ENCODE assay signal across 9 cellular contexts in genomic region chr2:219452361-219453317, GRCh38. TPM values are rescaled to one million over a fixed set of nuclear protein-coding genes. Genes with fewer than 3 reads are reported as not detected.
DNase-seq lines count a peak whose midpoint lies in the region; ATAC-seq and TF ChIP-seq lines count a peak whose summit lies in the region.
"Had no signal": no experiment of that assay in that cellular context is flagged by ENCODE, and none has a peak within 500 bp of the region (broad histone marks: within the 10 kb centered on the region; RNA-seq: fewer than 3 reads in every experiment).

No MANE protein-coding gene starts in this region.

- peak overlapping the region; percentile 19; the same call in 1 of the 2 replicates for H2AFZ ChIP-seq in GM23248

- H3K9ac ChIP-seq in GM23248, result peak overlapping the region; percentile 62
- peak overlapping the region; percentile 86 for H3K9ac ChIP-seq in adipocyte (ENCODE audit: low read length)
- H3K9ac ChIP-seq in skeletal muscle tissue (ENCODE audit: low read depth in 1 of 3, low read length in 3 of 3), result peak overlapping the region; percentile 41 to 78 (median 45)

- no peak overlapping the region for H3K4me3 Mint-ChIP-seq in activated CD8-positive, alpha-beta memory T cell treated with anti-CD3 and anti-CD28 coated beads, Interleukin-2, amount 10 ng/mL, durations not matched to agents 7 days and 5 days

- no peaks in the 10 kb centered on the region for H3K9me2 ChIP-seq in GM23248 (ENCODE audit: insufficient read depth)

- in situ Hi-C loops in GM23248 (cut with MboI), result no loop called here

- peaks cover 18% of the 10 kb centered on the region for H3F3A ChIP-seq in GM23248 (ENCODE audit: insufficient read depth)

- H3K27me3 Mint-ChIP-seq in activated CD8-positive, alpha-beta memory T cell treated with anti-CD3 and anti-CD28 coated beads, Interleukin-2, amount 10 ng/mL, durations not matched to agents 7 days and 5 days, result peaks cover 40% of the 10 kb centered on the region

- peak overlapping the region; percentile 61 for H3K4me2 ChIP-seq in GM23248 (ENCODE audit: unreplicated experiment)

- no peak overlapping the region for H3K27ac Mint-ChIP-seq in activated CD8-positive, alpha-beta memory T cell treated with anti-CD3 and anti-CD28 coated beads, Interleukin-2, amount 10 ng/mL, durations not matched to agents 7 days and 5 days

- CTCF ChIA-PET in activated CD8-positive, alpha-beta memory T cell treated with anti-CD3 and anti-CD28 coated beads, Interleukin-2, amount 10 ng/mL, durations not matched to agents 7 days and 5 days (lab: Charles Lee), result interaction anchor here (0.9 to 1.0 kb wide), 2 partner anchors 50 to 66 kb away, joined by 3 read pairs; no protein-coding TSS in a partner anchor

- intact Hi-C loops in heart right ventricle (cut with DNase I), result loop anchor here in 2 of 10 donors (2.0 to 10.0 kb wide), 3 partner anchors 18 to 50 kb away; partner anchors contain the start of gene SPEG (in 1 of the 2)

- no peaks in the 10 kb centered on the region for H3K79me2 ChIP-seq in GM23248 (ENCODE audit: insufficient read depth)

- H3K9me3 ChIP-seq in GM23248 (ENCODE audit: low read depth) (no peaks in the 10 kb centered on the region), adipocyte (ENCODE audit: control insufficient read depth, low read length) (no peaks in the 10 kb centered on the region), heart right ventricle (no peaks in the 10 kb centered on the region), skeletal muscle tissue (ENCODE audit: control insufficient read depth in 3 of 3, low read length in 3 of 3) (no peaks in the 10 kb centered on the region)

- 52 to 53% methylated on average over 23 of the region's 23 CpGs for WGBS in GM23248 (ENCODE audit: low coverage in 1 of 2, low lambda C conversion rate in 2 of 2, missing lambda C conversion rate in 2 of 2), 2 experiments
- WGBS in heart right ventricle, 2 donors, result 52 to 55% methylated on average over 23 of the region's 23 CpGs

- peak overlapping the region; percentile 28 for H3K4me3 ChIP-seq in GM23248
- H3K4me3 ChIP-seq in adipocyte (ENCODE audit: low read length), result peak overlapping the region; percentile 66
- H3K4me3 ChIP-seq in heart right ventricle, result no peak overlapping the region
- H3K4me3 ChIP-seq in skeletal muscle tissue (ENCODE audit: low read length in 3 of 3), result peak overlapping the region in 1 of 3 donors; percentile 52

- H3K36me3 ChIP-seq in GM23248 (ENCODE audit: low read depth) (0 out of 2 replicates have a peak, but pooled peaks cover 4% of the 10 kb centered on the region), adipocyte (ENCODE audit: control insufficient read depth, insufficient read depth, low read length, severe bottlenecking) (no peaks in the 10 kb centered on the region), heart right ventricle (peaks cover 0 to 26% (median 0%) of the 10 kb centered on the region in 9 donors), skeletal muscle tissue (ENCODE audit: control insufficient read depth in 3 of 3, insufficient read depth in 3 of 3, low read length in 3 of 3) (peaks cover 25 to 32% (median 28%) of the 10 kb centered on the region in 3 donors)

- H3K4me1 ChIP-seq in GM23248 (ENCODE audit: insufficient read depth) (peaks cover 40% of the 10 kb centered on the region), adipocyte (ENCODE audit: control insufficient read depth, insufficient read depth, low read length) (peaks cover 28% of the 10 kb centered on the region), heart right ventricle (peaks cover 14 to 52% (median 33%) of the 10 kb centered on the region in 9 donors), skeletal muscle tissue (ENCODE audit: control insufficient read depth in 3 of 3, insufficient read depth in 3 of 3, low read length in 3 of 3) (peaks cover 56 to 81% (median 73%) of the 10 kb centered on the region in 3 donors)

- DNase-seq in GM23248 (peak; percentile 97), adipocyte (ENCODE audit: low read depth) (peak; percentile 96), heart right ventricle (peak; percentile 52 to 64), SIG-M5 (lab: John Stamatoyannopoulos, UW) (no peak), AML-193 (lab: John Stamatoyannopoulos, UW) (no peak)
- DNase-seq in activated CD4-positive, alpha-beta T cell treated with anti-CD3 and anti-CD28 coated beads for 1 hour, result no peak
- DNase-seq in activated CD8-positive, alpha-beta memory T cell treated with anti-CD3 and anti-CD28 coated beads, Interleukin-2, amount 10 ng/mL, durations not matched to agents 7 days and 5 days, result no peak

- H3K4me1 Mint-ChIP-seq in activated CD8-positive, alpha-beta memory T cell treated with anti-CD3 and anti-CD28 coated beads, Interleukin-2, amount 10 ng/mL, durations not matched to agents 7 days and 5 days, result peaks cover 13% of the 10 kb centered on the region

- TF ChIP-seq CTCF in heart right ventricle (IDR thresholded peaks at IDR 0.05), result no peak

- H3K27me3 ChIP-seq in GM23248 (replicated peaks; ENCODE audit: insufficient read depth) (no peaks in the 10 kb centered on the region), adipocyte (replicated peaks; ENCODE audit: control insufficient read depth, insufficient read depth, low read length) (no peaks in the 10 kb centered on the region), heart right ventricle (peaks cover 0 to 30% (median 17%) of the 10 kb centered on the region in 7 donors), skeletal muscle tissue (ENCODE audit: control insufficient read depth in 3 of 3, insufficient read depth in 3 of 3, low read length in 3 of 3) (peaks cover 0 to 2% (median 0%) of the 10 kb centered on the region in 3 donors)

- H3K27ac ChIP-seq in GM23248 (peak overlapping the region; percentile 86), heart right ventricle (peak overlapping the region; percentile 70 to 97 (median 85)), skeletal muscle tissue (ENCODE audit: low read depth, low read length) (peak overlapping the region; percentile 79)

- peak; percentile 64 to 88 (median 74) for ATAC-seq in heart right ventricle
- ATAC-seq in activated CD8-positive, alpha-beta memory T cell treated with anti-CD3 and anti-CD28 coated beads, Interleukin-2, amount 10 ng/mL, durations not matched to agents 7 days and 5 days, result no peak

- no peaks in the 10 kb centered on the region for H3K9me3 Mint-ChIP-seq in activated CD8-positive, alpha-beta memory T cell treated with anti-CD3 and anti-CD28 coated beads, Interleukin-2, amount 10 ng/mL, durations not matched to agents 7 days and 5 days (ENCODE audit: low read depth)

- H3K36me3 Mint-ChIP-seq in activated CD8-positive, alpha-beta memory T cell treated with anti-CD3 and anti-CD28 coated beads, Interleukin-2, amount 10 ng/mL, durations not matched to agents 7 days and 5 days, result no peaks in the 10 kb centered on the region

- H4K20me1 ChIP-seq in GM23248 (ENCODE audit: insufficient read depth), result no peaks in the 10 kb centered on the region

RNA-seq across cellular contexts. Expression of gene SPEG, which starts 18.0 kb away (rescaled TPM):
- 26.5 and 32.1 TPM in 2 replicates for total RNA-seq in GM23248 (2014; rRNA removed; shearing (Covaris generic))
- polyA plus RNA-seq in GM23248 (2016; fragmentation: Nextera tagmentation; extraction: Ambion mirVana) (6.8 and 9.4 TPM in 2 replicates), heart right ventricle (100 to 1,000 TPM in 1 of 2 donors, 10 to 100 TPM in 1; 62.9 to 130 TPM)
- total RNA-seq in heart right ventricle (100 to 1,000 TPM in 9 of 10 donors, 10 to 100 TPM in 1; 97.2 to 151 (median 120) TPM), skeletal muscle tissue (95.5 TPM)
- 1 to 10 TPM in 1 of 2 experiments, under 1 TPM in 1; 0.52 to 1.3 TPM for total RNA-seq in activated CD8-positive, alpha-beta memory T cell treated with anti-CD3 and anti-CD28 coated beads, Interleukin-2, amount 10 ng/mL, durations not matched to agents 7 days and 5 days

RNA-seq across cellular contexts. Expression of gene DES, which starts 34.5 kb away (rescaled TPM):
- total RNA-seq in GM23248 (2014; rRNA removed; shearing (Covaris generic)), result 0.51 and 2.7 TPM in 2 replicates
- polyA plus RNA-seq in GM23248 (2016; fragmentation: Nextera tagmentation; extraction: Ambion mirVana), result 0.75 and 1.1 TPM in 2 replicates
- over 10,000 TPM; 12,560 to 18,019 (median 15,816) TPM for total RNA-seq in heart right ventricle
- polyA plus RNA-seq in heart right ventricle, result over 10,000 TPM; 13,697 to 18,010 TPM
- total RNA-seq in skeletal muscle tissue, result 3,588 TPM
- not detected for total RNA-seq in activated CD8-positive, alpha-beta memory T cell treated with anti-CD3 and anti-CD28 coated beads, Interleukin-2, amount 10 ng/mL, durations not matched to agents 7 days and 5 days
- total RNA-seq: glomerular endothelial cell had no signal

RNA-seq across cellular contexts. Expression of gene GMPPA, which starts 46.1 kb away (rescaled TPM):
- 60.6 and 72.2 TPM in 2 replicates for total RNA-seq in GM23248 (2014; rRNA removed; shearing (Covaris generic))
- polyA plus RNA-seq in GM23248 (2016; fragmentation: Nextera tagmentation; extraction: Ambion mirVana), result 64.4 and 65.6 TPM in 2 replicates
- 10 to 100 TPM; 15.8 to 29.4 (median 21.0) TPM for total RNA-seq in heart right ventricle
- 10 to 100 TPM; 28.2 to 48.6 TPM for polyA plus RNA-seq in heart right ventricle
- total RNA-seq in skeletal muscle tissue, result 27.7 TPM
- total RNA-seq in activated CD8-positive, alpha-beta memory T cell treated with anti-CD3 and anti-CD28 coated beads, Interleukin-2, amount 10 ng/mL, durations not matched to agents 7 days and 5 days, result 10 to 100 TPM; 36.5 to 42.6 TPM

Comparison
In these comparisons a context has a peak if more than half of its experiments do, and no peak if none do; other contexts are left out.
1. DNase-seq: peak in GM23248 (single experiment), adipocyte (single experiment) and heart right ventricle (2 of 2); none in activated CD4-positive, alpha-beta T cell treated with anti-CD3 and anti-CD28 coated beads for 1 hour (single experiment), SIG-M5 (single experiment), activated CD8-positive, alpha-beta memory T cell treated with anti-CD3 and anti-CD28 coated beads, Interleukin-2, amount 10 ng/mL, durations not matched to agents 7 days and 5 days (single experiment) and AML-193 (0 of 2).
2. H3K4me3 ChIP-seq: peak in GM23248 (single experiment) and adipocyte (single experiment); none in heart right ventricle (0 of 10).
3. RNA of gene SPEG, which starts 18.0 kb away (total RNA-seq): 97.2 to 151 TPM in heart right ventricle, 95.5 TPM in skeletal muscle tissue (single experiment) and 26.5 to 32.1 TPM in GM23248; 0.52 to 1.3 TPM in activated CD8-positive, alpha-beta memory T cell treated with anti-CD3 and anti-CD28 coated beads, Interleukin-2, amount 10 ng/mL, durations not matched to agents 7 days and 5 days; every median in the first group is over 10 times any median in the second.
4. RNA of gene DES, which starts 34.5 kb away (total RNA-seq): 12,560 to 18,019 TPM in heart right ventricle and 3,588 TPM in skeletal muscle tissue (single experiment); 0.51 to 2.7 TPM in GM23248 and not detected in activated CD8-positive, alpha-beta memory T cell treated with anti-CD3 and anti-CD28 coated beads, Interleukin-2, amount 10 ng/mL, durations not matched to agents 7 days and 5 days; every median in the first group is over 100 times any median in the second.
5. Peak in every context shown above with its lines, with median percentiles within 50 percentile points of each other: H3K27ac ChIP-seq and H3K9ac ChIP-seq.